In genomic region chr2:119574108-119574815, GRCh38 we compare ENCODE assay signal across 14 cellular contexts. TPM values are rescaled to one million over a fixed set of nuclear protein-coding genes. Genes with fewer than 3 reads are reported as not detected.
A peak's percentile ranks its signal among the peaks of the same experiment; 100 is the strongest.
DNase-seq lines count a peak whose midpoint lies in the region; ATAC-seq and TF ChIP-seq lines count a peak whose summit lies in the region.
"Had no signal": no experiment of that assay in that cellular context is flagged by ENCODE, and none has a peak within 500 bp of the region (broad histone marks: within the 10 kb centered on the region; RNA-seq: fewer than 3 reads in every experiment).

No MANE protein-coding gene starts in this region.

- H3K4me1 Mint-ChIP-seq in stimulated activated memory B cell treated with anti-CD40 and anti-IgM and Interleukin-4, amounts not matched to agents 10 μg/mL and 1 μg/mL and 100 μg/mL, for 72 hours: no peaks in the 10 kb centered on the region
- H3K4me1 Mint-ChIP-seq in progenitor cell of endocrine pancreas (ENCODE audit: low read depth): peaks cover 9% of the 10 kb centered on the region
- H3K4me1 Mint-ChIP-seq: activated naive CD8-positive, alpha-beta T cell treated with anti-CD3 and anti-CD28 coated beads, Interleukin-2, amount 10 ng/mL, durations not matched to agents 7 days and 5 days had no signal

- no peaks in the 10 kb centered on the region for H3K36me3 Mint-ChIP-seq in stimulated activated memory B cell treated with anti-CD40 and anti-IgM and Interleukin-4, amounts not matched to agents 10 μg/mL and 1 μg/mL and 100 μg/mL, for 72 hours
- peaks cover 29% of the 10 kb centered on the region for H3K36me3 Mint-ChIP-seq in progenitor cell of endocrine pancreas (ENCODE audit: insufficient read depth)
- H3K36me3 Mint-ChIP-seq: activated naive CD8-positive, alpha-beta T cell treated with anti-CD3 and anti-CD28 coated beads, Interleukin-2, amount 10 ng/mL, durations not matched to agents 7 days and 5 days had no signal

- DNase-seq in progenitor cell of endocrine pancreas (ENCODE audit: low spot score, unreplicated experiment) (no peak), NCI-H1048 (lab: John Stamatoyannopoulos, UW) (no peak), foreskin keratinocyte (no peak)
- DNase-seq: activated CD4-positive, alpha-beta T cell treated with anti-CD3 and anti-CD28 coated beads, Interleukin-2, amount 50 U/mL, for 48 hours; activated naive CD8-positive, alpha-beta T cell treated with anti-CD3 and anti-CD28 coated beads, Interleukin-2, amount 10 ng/mL, durations not matched to agents 7 days and 5 days; foreskin fibroblast; left cardiac atrium; NCI-H510A; SK-N-SH; stomach had no signal

- TF ChIP-seq CTCF in progenitor cell of endocrine pancreas (IDR thresholded peaks at IDR 0.05; ENCODE audit: unreplicated experiment): no peak
- no peak for TF ChIP-seq CTCF in foreskin keratinocyte (conservative IDR thresholded peaks at IDR 0.05)

- H3K9me3 Mint-ChIP-seq in stimulated activated memory B cell treated with anti-CD40 and anti-IgM and Interleukin-4, amounts not matched to agents 10 μg/mL and 1 μg/mL and 100 μg/mL, for 72 hours: peaks cover 7% of the 10 kb centered on the region
- H3K9me3 Mint-ChIP-seq in progenitor cell of endocrine pancreas (ENCODE audit: low read depth): peaks cover 7% of the 10 kb centered on the region
- H3K9me3 Mint-ChIP-seq: activated naive CD8-positive, alpha-beta T cell treated with anti-CD3 and anti-CD28 coated beads, Interleukin-2, amount 10 ng/mL, durations not matched to agents 7 days and 5 days had no signal

- peaks cover 37% of the 10 kb centered on the region for H3K27me3 Mint-ChIP-seq in stimulated activated memory B cell treated with anti-CD40 and anti-IgM and Interleukin-4, amounts not matched to agents 10 μg/mL and 1 μg/mL and 100 μg/mL, for 72 hours
- no peaks in the 10 kb centered on the region for H3K27me3 Mint-ChIP-seq in progenitor cell of endocrine pancreas

- H3K27ac ChIP-seq in foreskin keratinocyte: no peak overlapping the region
- H3K27ac ChIP-seq: stomach had no signal

- peak; percentile 88 for ATAC-seq in GM19025 (IDR thresholded peaks at IDR 0.05; ENCODE audit: low read depth, unreplicated experiment)
- peak; percentile 98 for ATAC-seq in GM21576 (IDR thresholded peaks at IDR 0.05; ENCODE audit: unreplicated experiment)
- peak; percentile 97 for ATAC-seq in HG03097 (IDR thresholded peaks at IDR 0.05; ENCODE audit: low FRiP score, unreplicated experiment)
- peak; percentile 75 for ATAC-seq in stimulated activated memory B cell treated with anti-CD40 and anti-IgM and Interleukin-4, amounts not matched to agents 10 μg/mL and 1 μg/mL and 100 μg/mL, for 72 hours
- ATAC-seq in foreskin keratinocyte: no peak
- ATAC-seq: left cardiac atrium had no signal

- H3K4me1 ChIP-seq in foreskin keratinocyte: no peaks in the 10 kb centered on the region

- H3K4me3 Mint-ChIP-seq in stimulated activated memory B cell treated with anti-CD40 and anti-IgM and Interleukin-4, amounts not matched to agents 10 μg/mL and 1 μg/mL and 100 μg/mL, for 72 hours: no peak overlapping the region
- H3K4me3 Mint-ChIP-seq in progenitor cell of endocrine pancreas (ENCODE audit: low read depth): no peak overlapping the region
- H3K4me3 Mint-ChIP-seq: activated naive CD8-positive, alpha-beta T cell treated with anti-CD3 and anti-CD28 coated beads, Interleukin-2, amount 10 ng/mL, durations not matched to agents 7 days and 5 days had no signal

- H3K27me3 ChIP-seq in foreskin keratinocyte: peaks cover 30% of the 10 kb centered on the region
- H3K27me3 ChIP-seq: stomach had no signal

- H3K27ac Mint-ChIP-seq in stimulated activated memory B cell treated with anti-CD40 and anti-IgM and Interleukin-4, amounts not matched to agents 10 μg/mL and 1 μg/mL and 100 μg/mL, for 72 hours: no peak overlapping the region
- no peak overlapping the region for H3K27ac Mint-ChIP-seq in progenitor cell of endocrine pancreas
- H3K27ac Mint-ChIP-seq: activated naive CD8-positive, alpha-beta T cell treated with anti-CD3 and anti-CD28 coated beads, Interleukin-2, amount 10 ng/mL, durations not matched to agents 7 days and 5 days had no signal

RNA-seq across cellular contexts. Expression of gene CFAP221, which starts 30.0 kb away (rescaled TPM):
- total RNA-seq in progenitor cell of endocrine pancreas: 33.0 and 37.4 TPM in 2 replicates
- total RNA-seq in foreskin keratinocyte: not detected in 2 replicates
- not detected in 2 replicates for polyA plus RNA-seq in foreskin keratinocyte
- total RNA-seq: activated naive CD8-positive, alpha-beta T cell treated with anti-CD3 and anti-CD28 coated beads, Interleukin-2, amount 10 ng/mL, durations not matched to agents 7 days and 5 days had no signal

RNA-seq across cellular contexts. Expression of gene SCTR, which starts 50.0 kb away (rescaled TPM):
- total RNA-seq in progenitor cell of endocrine pancreas: 33.1 and 34.9 TPM in 2 replicates
- not detected in 2 replicates for total RNA-seq in foreskin keratinocyte
- not detected in 2 replicates for polyA plus RNA-seq in foreskin keratinocyte
- total RNA-seq: activated naive CD8-positive, alpha-beta T cell treated with anti-CD3 and anti-CD28 coated beads, Interleukin-2, amount 10 ng/mL, durations not matched to agents 7 days and 5 days had no signal
- polyA plus RNA-seq: SK-N-SH had no signal

Comparison
In these comparisons a context has a peak if more than half of its experiments do, and no peak if none do; other contexts are left out.
1. RNA of gene CFAP221, which starts 30.0 kb away (total RNA-seq): 33.0 to 37.4 TPM in progenitor cell of endocrine pancreas; not detected in foreskin keratinocyte; every median in the first group is over 10 times any median in the second.
2. RNA of gene SCTR, which starts 50.0 kb away (total RNA-seq): 33.1 to 34.9 TPM in progenitor cell of endocrine pancreas; not detected in foreskin keratinocyte; every median in the first group is over 10 times any median in the second.